Comparison of ENCODE assay signal across 24 cellular contexts in genomic region chr11:58998480-58999290, GRCh38. TPM values are rescaled to one million over a fixed set of nuclear protein-coding genes. Genes with fewer than 3 reads are reported as not detected.
A peak's percentile ranks its signal among the peaks of the same experiment; 100 is the strongest.
DNase-seq lines count a peak whose midpoint lies in the region; ATAC-seq and TF ChIP-seq lines count a peak whose summit lies in the region.
"Had no signal": no experiment of that assay in that cellular context is flagged by ENCODE, and none has a peak within 500 bp of the region (broad histone marks: within the 10 kb centered on the region; RNA-seq: fewer than 3 reads in every experiment).

No MANE protein-coding gene starts in this region.

- H4K20me1 ChIP-seq in OCI-LY7 (ENCODE audit: insufficient read depth, low read length): no peaks in the 10 kb centered on the region

- ATAC-seq in GM18873 (IDR thresholded peaks at IDR 0.05; ENCODE audit: low FRiP score, unreplicated experiment) (peak; percentile 14), GM21529 (IDR thresholded peaks at IDR 0.05; ENCODE audit: unreplicated experiment) (peak; percentile 14), HG03432 (IDR thresholded peaks at IDR 0.05; ENCODE audit: unreplicated experiment) (peak; percentile 6), HG03460 (IDR thresholded peaks at IDR 0.05; ENCODE audit: unreplicated experiment) (no peak)
- ATAC-seq in stimulated activated memory B cell treated with anti-CD40 and anti-IgM and Interleukin-4, amounts not matched to agents 10 μg/mL and 1 μg/mL and 100 μg/mL, for 72 hours: peak; percentile 16
- ATAC-seq: CD8-positive, alpha-beta T cell; gastrocnemius medialis; natural killer cell; stimulated activated effector memory CD8-positive, alpha-beta T cell treated with anti-CD3 and anti-CD28 coated beads, Interleukin-12 subunit alpha, Interleukin-12 subunit beta, amount 100 ng/mL, for 72 hours had no signal

- H3K27ac Mint-ChIP-seq in stimulated activated memory B cell treated with anti-CD40 and anti-IgM and Interleukin-4, amounts not matched to agents 10 μg/mL and 1 μg/mL and 100 μg/mL, for 72 hours: no peak overlapping the region
- H3K27ac Mint-ChIP-seq: activated naive CD8-positive, alpha-beta T cell treated with anti-CD3 and anti-CD28 coated beads for 36 hours; activated T-helper 2 cell treated with anti-CD3 and anti-CD28 coated beads, Interferon-gamma antibody, Interleukin-2, Interleukin-4, amounts not matched to agents 10 μg/mL and 5 μg/mL and 100 μg/mL, durations not matched to agents 14 hours and 24 hours and 36 hours; CD8-positive, alpha-beta T cell; natural killer cell; stimulated activated effector memory CD8-positive, alpha-beta T cell treated with anti-CD3 and anti-CD28 coated beads, Interleukin-12 subunit alpha, Interleukin-12 subunit beta, amount 100 ng/mL, for 72 hours had no signal

- H3K9me3 ChIP-seq in OCI-LY7 (ENCODE audit: low read length): no peaks in the 10 kb centered on the region
- H3K9me3 ChIP-seq in transverse colon: no peaks in the 10 kb centered on the region
- H3K9me3 ChIP-seq: esophagus muscularis mucosa, gastrocnemius medialis, HAP-1 had no signal

- no peak overlapping the region for H3K4me3 ChIP-seq in OCI-LY7 (ENCODE audit: low read depth, low read length, poor library complexity, severe bottlenecking)
- H3K4me3 ChIP-seq in transverse colon: no peak overlapping the region
- H3K4me3 ChIP-seq: esophagus muscularis mucosa, gastrocnemius medialis, HAP-1 had no signal

- CTCF ChIA-PET in OCI-LY7 (lab: Charles Lee; ENCODE audit: unreplicated experiment): no interaction called here

- no peaks in the 10 kb centered on the region for H3K4me1 ChIP-seq in OCI-LY7 (ENCODE audit: insufficient read depth, low read length, poor library complexity, severe bottlenecking)
- H3K4me1 ChIP-seq in transverse colon: peaks cover 0 to 4% (median 0%) of the 10 kb centered on the region in 4 donors
- H3K4me1 ChIP-seq: esophagus muscularis mucosa, gastrocnemius medialis, HAP-1 had no signal

- H3K9me3 Mint-ChIP-seq in stimulated activated memory B cell treated with anti-CD40 and anti-IgM and Interleukin-4, amounts not matched to agents 10 μg/mL and 1 μg/mL and 100 μg/mL, for 72 hours: no peaks in the 10 kb centered on the region
- H3K9me3 Mint-ChIP-seq: activated naive CD8-positive, alpha-beta T cell treated with anti-CD3 and anti-CD28 coated beads for 36 hours; activated T-helper 2 cell treated with anti-CD3 and anti-CD28 coated beads, Interferon-gamma antibody, Interleukin-2, Interleukin-4, amounts not matched to agents 10 μg/mL and 5 μg/mL and 100 μg/mL, durations not matched to agents 14 hours and 24 hours and 36 hours; CD8-positive, alpha-beta T cell; natural killer cell; stimulated activated effector memory CD8-positive, alpha-beta T cell treated with anti-CD3 and anti-CD28 coated beads, Interleukin-12 subunit alpha, Interleukin-12 subunit beta, amount 100 ng/mL, for 72 hours had no signal

- WGBS in transverse colon (ENCODE audit: low coverage in 1 of 2), 2 donors: 47 to 66% methylated on average over 6 to 7 of the region's 7 CpGs

- TF ChIP-seq EP300 in transverse colon (IDR thresholded peaks at IDR 0.05; ENCODE audit: low read depth): no peak

- H3K27me3 Mint-ChIP-seq in stimulated activated memory B cell treated with anti-CD40 and anti-IgM and Interleukin-4, amounts not matched to agents 10 μg/mL and 1 μg/mL and 100 μg/mL, for 72 hours: no peaks in the 10 kb centered on the region
- H3K27me3 Mint-ChIP-seq: activated naive CD8-positive, alpha-beta T cell treated with anti-CD3 and anti-CD28 coated beads for 36 hours had no signal

- no peak for DNase-seq in OCI-LY7 (ENCODE audit: low spot score)
- DNase-seq in transverse colon: no peak
- DNase-seq: activated CD8-positive, alpha-beta memory T cell treated with anti-CD3 and anti-CD28 coated beads, Interleukin-2, amount 50 U/mL, for 4 hours; activated naive CD8-positive, alpha-beta T cell treated with anti-CD3 and anti-CD28 coated beads for 36 hours; CD8-positive, alpha-beta T cell; effector memory CD4-positive, alpha-beta T cell; gastrocnemius medialis; mesenchymal stem cell; natural killer cell; NCI-H187 treated with DMSO at 0.1 percent for 48 hours; NCI-H2227 treated with DMSO at 0.1 percent for 48 hours; NCI-H748 treated with DMSO at 0.1 percent for 48 hours had no signal

- no peaks in the 10 kb centered on the region for H3K36me3 ChIP-seq in OCI-LY7 (ENCODE audit: insufficient read depth, low read length)
- H3K36me3 ChIP-seq in transverse colon: no peaks in the 10 kb centered on the region
- H3K36me3 ChIP-seq: esophagus muscularis mucosa, gastrocnemius medialis, HAP-1 had no signal

- no peak overlapping the region for H3K4me3 Mint-ChIP-seq in stimulated activated memory B cell treated with anti-CD40 and anti-IgM and Interleukin-4, amounts not matched to agents 10 μg/mL and 1 μg/mL and 100 μg/mL, for 72 hours
- H3K4me3 Mint-ChIP-seq: activated naive CD8-positive, alpha-beta T cell treated with anti-CD3 and anti-CD28 coated beads for 36 hours; CD8-positive, alpha-beta T cell; natural killer cell; stimulated activated effector memory CD8-positive, alpha-beta T cell treated with anti-CD3 and anti-CD28 coated beads, Interleukin-12 subunit alpha, Interleukin-12 subunit beta, amount 100 ng/mL, for 72 hours had no signal

- no peak for TF ChIP-seq POLR2A in transverse colon (IDR thresholded peaks at IDR 0.05)

- H3K27ac ChIP-seq in OCI-LY7 (ENCODE audit: low read depth, low read length, poor library complexity, severe bottlenecking) (no peak overlapping the region), transverse colon (no peak overlapping the region)
- H3K27ac ChIP-seq: esophagus muscularis mucosa, gastrocnemius medialis had no signal

- H3K36me3 Mint-ChIP-seq in stimulated activated memory B cell treated with anti-CD40 and anti-IgM and Interleukin-4, amounts not matched to agents 10 μg/mL and 1 μg/mL and 100 μg/mL, for 72 hours: peaks cover 12% of the 10 kb centered on the region
- H3K36me3 Mint-ChIP-seq: activated naive CD8-positive, alpha-beta T cell treated with anti-CD3 and anti-CD28 coated beads for 36 hours; CD8-positive, alpha-beta T cell; natural killer cell; stimulated activated effector memory CD8-positive, alpha-beta T cell treated with anti-CD3 and anti-CD28 coated beads, Interleukin-12 subunit alpha, Interleukin-12 subunit beta, amount 100 ng/mL, for 72 hours had no signal

- POLR2A ChIA-PET in OCI-LY7 (lab: Charles Lee): interaction anchor here (0.6 to 1.8 kb wide), 3 partner anchors 10 to 481 kb away, joined by 3 to 4 read pairs (median 3); no protein-coding TSS in a partner anchor

- no peaks in the 10 kb centered on the region for H3K79me2 ChIP-seq in OCI-LY7 (ENCODE audit: insufficient read depth, low read depth, low read length)

- no peak overlapping the region for H2AFZ ChIP-seq in OCI-LY7 (ENCODE audit: low read length)

- no TSS peak for BruUV-seq in OCI-LY7 (replicated peaks; lab: Mats Ljungman, UMichigan)

- H3K4me2 ChIP-seq in OCI-LY7 (ENCODE audit: low read length): no peak overlapping the region

- H3K9me2 ChIP-seq in OCI-LY7 (ENCODE audit: insufficient read depth, low read length): no peaks in the 10 kb centered on the region

- in situ Hi-C loops in transverse colon (cut with MboI; ENCODE audit: low pct_ligation_motif_present in 1 of 4, low pct_unique_long_range_greater_than_20kb in 1 of 4, low sequenced_read_pairs in 3 of 4): no loop called here

- H3K4me1 Mint-ChIP-seq in stimulated activated memory B cell treated with anti-CD40 and anti-IgM and Interleukin-4, amounts not matched to agents 10 μg/mL and 1 μg/mL and 100 μg/mL, for 72 hours: peaks cover 23% of the 10 kb centered on the region
- H3K4me1 Mint-ChIP-seq: activated naive CD8-positive, alpha-beta T cell treated with anti-CD3 and anti-CD28 coated beads for 36 hours; natural killer cell; stimulated activated effector memory CD8-positive, alpha-beta T cell treated with anti-CD3 and anti-CD28 coated beads, Interleukin-12 subunit alpha, Interleukin-12 subunit beta, amount 100 ng/mL, for 72 hours had no signal

- intact Hi-C loops in OCI-LY7 (cut with micrococcal nuclease; ENCODE audit: unreplicated experiment) (no loop called here), transverse colon (cut with DNase I; ENCODE audit: low total_unique reads) (no loop called here)

- no peaks in the 10 kb centered on the region for H3K27me3 ChIP-seq in transverse colon
- H3K27me3 ChIP-seq: esophagus muscularis mucosa, gastrocnemius medialis had no signal

- no peak for TF ChIP-seq CTCF in OCI-LY7 (conservative IDR thresholded peaks at IDR 0.05; ENCODE audit: low read length)
- no peak for TF ChIP-seq CTCF in transverse colon (IDR thresholded peaks at IDR 0.05)

RNA-seq across cellular contexts. Expression of gene GLYATL1, which starts 59.4 kb away (rescaled TPM):
- total RNA-seq in OCI-LY7 (2014; rRNA removed; shearing (Covaris generic)): not detected in 2 replicates
- total RNA-seq in OCI-LY7 (2022) (not detected in 2 replicates), transverse colon (1 to 10 TPM in 1 of 4 donors, not detected in 3; 2.0 TPM)
- total RNA-seq: activated T-helper 2 cell treated with anti-CD3 and anti-CD28 coated beads, Interferon-gamma antibody, Interleukin-2, Interleukin-4, amounts not matched to agents 10 μg/mL and 5 μg/mL and 100 μg/mL, durations not matched to agents 14 hours and 24 hours and 36 hours; CD8-positive, alpha-beta T cell; esophagus muscularis mucosa; HT-29; natural killer cell; osteocyte; T-helper 1 cell treated with Interleukin-12 subunit alpha and Interleukin-12 subunit beta and Interleukin-4 antibody, amounts not matched to agents 30 ng/mL and 1 ng/mL, for 36 hours had no signal
